Comparison of ENCODE assay signal across 11 cellular contexts in genomic region chr16:1680361-1680760, GRCh38. TPM values are rescaled to one million over a fixed set of nuclear protein-coding genes. Genes with fewer than 3 reads are reported as not detected.
DNase-seq lines count a peak whose midpoint lies in the region; ATAC-seq and TF ChIP-seq lines count a peak whose summit lies in the region.
"Had no signal": no experiment of that assay in that cellular context is flagged by ENCODE, and none has a peak within 500 bp of the region (broad histone marks: within the 10 kb centered on the region; RNA-seq: fewer than 3 reads in every experiment).

No MANE protein-coding gene starts in this region.

- H3K4me3 ChIP-seq in SJSA1 (peak overlapping the region; percentile 71), hepatocyte (no peak overlapping the region), thyroid gland (replicated peaks in 1 of 3) (no peak overlapping the region)

- H3K27me3 ChIP-seq in SJSA1 (replicated peaks) (no peaks in the 10 kb centered on the region), hepatocyte (no peaks in the 10 kb centered on the region), thyroid gland (no peaks in the 10 kb centered on the region)

- peaks cover 68% of the 10 kb centered on the region for H3K79me2 ChIP-seq in hepatocyte

- no peaks in the 10 kb centered on the region for H3K27me3 Mint-ChIP-seq in natural killer cell treated with Interleukin-12 subunit alpha and Interleukin-12 subunit beta and Interleukin-15 and Interleukin-18, amount 100 ng/mL, for 72 hours
- H3K27me3 Mint-ChIP-seq in natural killer cell (ENCODE audit: low read depth in 2 of 2) = no peaks in the 10 kb centered on the region
- H3K27me3 Mint-ChIP-seq: dendritic cell treated with granulocyte-macrophage colony-stimulating factor and Interleukin-4, amounts not matched to agents 40 ng/mL and 50 ng/mL, for 4 days had no signal

- H3K36me3 Mint-ChIP-seq in natural killer cell treated with Interleukin-12 subunit alpha and Interleukin-12 subunit beta and Interleukin-15 and Interleukin-18, amount 100 ng/mL, for 72 hours = no peaks in the 10 kb centered on the region
- H3K36me3 Mint-ChIP-seq in natural killer cell = no peaks in the 10 kb centered on the region

- H3K27ac Mint-ChIP-seq in natural killer cell treated with Interleukin-12 subunit alpha and Interleukin-12 subunit beta and Interleukin-15 and Interleukin-18, amount 100 ng/mL, for 72 hours = no peak overlapping the region
- no peak overlapping the region for H3K27ac Mint-ChIP-seq in natural killer cell
- H3K27ac Mint-ChIP-seq: dendritic cell treated with granulocyte-macrophage colony-stimulating factor and Interleukin-4, amounts not matched to agents 40 ng/mL and 50 ng/mL, for 4 days had no signal

- peaks cover 3% of the 10 kb centered on the region for H4K20me1 ChIP-seq in hepatocyte (ENCODE audit: insufficient read depth, poor library complexity, severe bottlenecking)

- TF ChIP-seq POLR2A in thyroid gland (IDR thresholded peaks at IDR 0.05) = no peak

- H3K9me3 ChIP-seq in SJSA1 (replicated peaks) = no peaks in the 10 kb centered on the region
- H3K9me3 ChIP-seq in hepatocyte (ENCODE audit: low read depth) = no peaks in the 10 kb centered on the region
- H3K9me3 ChIP-seq in thyroid gland = no peaks in the 10 kb centered on the region

- 93% methylated on average over 14 of the region's 14 CpGs for WGBS in hepatocyte (ENCODE audit: low lambda C conversion rate, missing lambda C conversion rate)
- 57 to 67% methylated on average over 14 of the region's 14 CpGs for WGBS in thyroid gland, 2 donors

- H3K4me3 Mint-ChIP-seq in natural killer cell treated with Interleukin-12 subunit alpha and Interleukin-12 subunit beta and Interleukin-15 and Interleukin-18, amount 100 ng/mL, for 72 hours = peak overlapping the region; percentile 32
- H3K4me3 Mint-ChIP-seq in natural killer cell = no peak overlapping the region
- H3K4me3 Mint-ChIP-seq: dendritic cell treated with granulocyte-macrophage colony-stimulating factor and Interleukin-4, amounts not matched to agents 40 ng/mL and 50 ng/mL, for 4 days had no signal

- no peak for ATAC-seq in natural killer cell treated with Interleukin-12 subunit alpha and Interleukin-12 subunit beta and Interleukin-15 and Interleukin-18, amount 100 ng/mL, for 72 hours
- ATAC-seq in natural killer cell = no peak
- no peak for ATAC-seq in HG03159 (IDR thresholded peaks at IDR 0.05; ENCODE audit: unreplicated experiment)
- ATAC-seq in HG02678 (IDR thresholded peaks at IDR 0.05; ENCODE audit: unreplicated experiment) = no peak
- ATAC-seq: HCT116 had no signal

- intact Hi-C loops in natural killer cell (cut with micrococcal nuclease) = no loop called here
- intact Hi-C loops in thyroid gland (cut with DNase I) = no loop called here
- intact Hi-C loops in head of caudate nucleus (cut with DNase I) = no loop called here

- H3K4me2 ChIP-seq in hepatocyte = peak overlapping the region; percentile 95

- H3K4me1 ChIP-seq in SJSA1 (replicated peaks) (peaks cover 56% of the 10 kb centered on the region), hepatocyte (ENCODE audit: insufficient read depth) (peaks cover 12% of the 10 kb centered on the region), thyroid gland (peaks cover 22 to 24% of the 10 kb centered on the region in 2 donors)

- no peak overlapping the region for H2AFZ ChIP-seq in hepatocyte

- no peak for DNase-seq in natural killer cell treated with Interleukin-12 subunit alpha and Interleukin-12 subunit beta and Interleukin-15 and Interleukin-18, amount 100 ng/mL, for 72 hours (ENCODE audit: low spot score)
- no peak for DNase-seq in natural killer cell
- DNase-seq in SJSA1 (ENCODE audit: low read depth in 1 of 2, low spot score in 2 of 2) = no peak
- DNase-seq in hepatocyte (ENCODE audit: low spot score) = no peak
- no peak for DNase-seq in thyroid gland
- no peak for DNase-seq in head of caudate nucleus
- DNase-seq: NCI-H1930 had no signal

- H3K27ac ChIP-seq in SJSA1 (peak overlapping the region; percentile 19; the same call in 1 of the 2 replicates), hepatocyte (no peak overlapping the region), thyroid gland (peak overlapping the region; percentile 27 to 70 (median 46))

- no peaks in the 10 kb centered on the region for H3K9me2 ChIP-seq in hepatocyte (replicated peaks; ENCODE audit: insufficient read depth)

- peaks cover 89% of the 10 kb centered on the region for H3K36me3 ChIP-seq in SJSA1
- no peaks in the 10 kb centered on the region for H3K36me3 ChIP-seq in hepatocyte (replicated peaks; ENCODE audit: insufficient read depth, low read depth)
- peaks cover 3% of the 10 kb centered on the region in 2 donors for H3K36me3 ChIP-seq in thyroid gland

- no peak for TF ChIP-seq CTCF in natural killer cell (IDR thresholded peaks at IDR 0.05)
- TF ChIP-seq CTCF in hepatocyte (IDR thresholded peaks at IDR 0.05; ENCODE audit: poor library complexity) = no peak
- no peak for TF ChIP-seq CTCF in thyroid gland (IDR thresholded peaks at IDR 0.05)

- H3K4me1 Mint-ChIP-seq in natural killer cell treated with Interleukin-12 subunit alpha and Interleukin-12 subunit beta and Interleukin-15 and Interleukin-18, amount 100 ng/mL, for 72 hours (ENCODE audit: low read depth in 2 of 2) = peaks cover 19 to 26% of the 10 kb centered on the region in 2 donors
- peaks cover 26% of the 10 kb centered on the region in 2 donors for H3K4me1 Mint-ChIP-seq in natural killer cell

- no peaks in the 10 kb centered on the region for H3K9me3 Mint-ChIP-seq in natural killer cell treated with Interleukin-12 subunit alpha and Interleukin-12 subunit beta and Interleukin-15 and Interleukin-18, amount 100 ng/mL, for 72 hours
- no peaks in the 10 kb centered on the region for H3K9me3 Mint-ChIP-seq in natural killer cell
- H3K9me3 Mint-ChIP-seq: dendritic cell treated with granulocyte-macrophage colony-stimulating factor and Interleukin-4, amounts not matched to agents 40 ng/mL and 50 ng/mL, for 4 days had no signal

RNA-seq across cellular contexts. Expression of gene JPT2, which starts 2.3 kb away (rescaled TPM):
- 10 to 100 TPM; 56.1 to 61.1 TPM for total RNA-seq in natural killer cell treated with Interleukin-12 subunit alpha and Interleukin-12 subunit beta and Interleukin-15 and Interleukin-18, amount 100 ng/mL, for 72 hours
- total RNA-seq in natural killer cell = 10 to 100 TPM; 12.2 to 28.4 (median 14.2) TPM
- 180 and 352 TPM in 2 replicates for total RNA-seq in SJSA1 (2014; rRNA removed; shearing (Covaris generic))
- total RNA-seq in hepatocyte = 52.0 and 56.1 TPM in 2 replicates
- polyA plus RNA-seq in hepatocyte = 7.8 and 9.2 TPM in 2 replicates
- 10 to 100 TPM; 30.8 to 50.3 (median 44.9) TPM for total RNA-seq in thyroid gland

RNA-seq across cellular contexts. Expression of gene MAPK8IP3, which starts 25.6 kb away (rescaled TPM):
- 100 to 1,000 TPM in 1 of 2 donors, 10 to 100 TPM in 1; 92.8 to 132 TPM for total RNA-seq in natural killer cell treated with Interleukin-12 subunit alpha and Interleukin-12 subunit beta and Interleukin-15 and Interleukin-18, amount 100 ng/mL, for 72 hours
- total RNA-seq in natural killer cell (100 to 1,000 TPM; 272 to 291 (median 285) TPM), hepatocyte (25.4 and 42.3 TPM in 2 replicates), thyroid gland (100 to 1,000 TPM in 1 of 4 donors, 10 to 100 TPM in 3; 45.7 to 137 (median 60.4) TPM)
- 26.5 and 43.2 TPM in 2 replicates for total RNA-seq in SJSA1 (2014; rRNA removed; shearing (Covaris generic))
- polyA plus RNA-seq in hepatocyte = 44.9 and 71.9 TPM in 2 replicates
